ENCODE assay signal across 13 cellular contexts in genomic region chr16:2178321-2179106, GRCh38. TPM values are rescaled to one million over a fixed set of nuclear protein-coding genes. Genes with fewer than 3 reads are reported as not detected.
DNase-seq lines count a peak whose midpoint lies in the region; ATAC-seq and TF ChIP-seq lines count a peak whose summit lies in the region.
"Had no signal": no experiment of that assay in that cellular context is flagged by ENCODE, and none has a peak within 500 bp of the region (broad histone marks: within the 10 kb centered on the region; RNA-seq: fewer than 3 reads in every experiment).

No MANE protein-coding gene starts in this region.

- ATAC-seq in WTC11 (peak; percentile 81), GM21723 (IDR thresholded peaks at IDR 0.05; ENCODE audit: unreplicated experiment) (no peak)

- H3K9me3 ChIP-seq in neuronal stem cell (replicated peaks in 1 of 2; ENCODE audit: control insufficient read depth in 2 of 2, insufficient read depth in 1 of 2, low read depth in 1 of 2, low read length in 2 of 2): no peaks in the 10 kb centered on the region
- H3K9me3 ChIP-seq: left ventricle myocardium inferior, thoracic aorta had no signal

- H2AFZ ChIP-seq in neuronal stem cell (ENCODE audit: low read length): no peak overlapping the region

- H3K27me3 Mint-ChIP-seq in WTC11 (ENCODE audit: low read depth) (no peaks in the 10 kb centered on the region), mesothelial cell of epicardium (ENCODE audit: low read depth) (no peaks in the 10 kb centered on the region)

- H3K27ac Mint-ChIP-seq in WTC11: no peak overlapping the region
- H3K27ac Mint-ChIP-seq in mesothelial cell of epicardium: no peak overlapping the region
- H3K27ac Mint-ChIP-seq: dendritic cell treated with granulocyte-macrophage colony-stimulating factor and Interleukin-4, amounts not matched to agents 40 ng/mL and 50 ng/mL, for 4 days had no signal

- no CpG with 5 or more reads among the region's 106 CpGs for WGBS in neuronal stem cell (ENCODE audit: extremely low coverage in 2 of 2, insufficient read length in 2 of 2, insufficient replicate concordance in 1 of 2), 2 donors

- TF ChIP-seq CTCF in GM13976 (IDR thresholded peaks at IDR 0.05; ENCODE audit: borderline replicate concordance, control extremely low read depth, extremely low read depth, insufficient read depth, missing control alignments) (no peak), WTC11 (IDR thresholded peaks at IDR 0.05) (no peak), mesothelial cell of epicardium (IDR thresholded peaks at IDR 0.05; ENCODE audit: unreplicated experiment) (no peak)

- H3K4me1 Mint-ChIP-seq in WTC11 (0 out of 2 replicates have a peak, but pooled peaks cover 3% of the 10 kb centered on the region), mesothelial cell of epicardium (no peaks in the 10 kb centered on the region)

- no peak overlapping the region for H3K4ac ChIP-seq in neuronal stem cell (ENCODE audit: low read length)

- peaks cover 2% of the 10 kb centered on the region for H3K79me1 ChIP-seq in neuronal stem cell (ENCODE audit: low read depth, low read length)

- H2BK12ac ChIP-seq in neuronal stem cell (ENCODE audit: low read length): no peak overlapping the region

- no peak overlapping the region for H4K91ac ChIP-seq in neuronal stem cell (ENCODE audit: low read depth, low read length, poor library complexity)

- in situ Hi-C loops in GM13976 (cut with MboI; ENCODE audit: low sequenced_read_pairs, unreplicated experiment): no loop called here

- H3K36me3 ChIP-seq in neuronal stem cell (replicated peaks in 1 of 2; ENCODE audit: control insufficient read depth in 2 of 2, insufficient read depth in 2 of 2, low read length in 2 of 2): peaks cover 27 to 61% of the 10 kb centered on the region in 2 donors

- peak overlapping the region; percentile 57 for H3K18ac ChIP-seq in neuronal stem cell (ENCODE audit: low read length)

- H3K14ac ChIP-seq in neuronal stem cell (ENCODE audit: low read length): no peak overlapping the region

- POLR2A ChIA-PET in WTC11 (lab: Charles Lee): no interaction called here

- H4K8ac ChIP-seq in neuronal stem cell (ENCODE audit: low read depth, low read length): no peak overlapping the region

- no peak overlapping the region for H3K23ac ChIP-seq in neuronal stem cell (ENCODE audit: low read depth, low read length, poor library complexity)

- no peaks in the 10 kb centered on the region for H3K27me3 ChIP-seq in neuronal stem cell (ENCODE audit: control insufficient read depth in 3 of 3, insufficient read depth in 3 of 3, low read depth in 1 of 3, low read length in 3 of 3)

- peaks cover 13% of the 10 kb centered on the region for H3K36me3 Mint-ChIP-seq in WTC11
- H3K36me3 Mint-ChIP-seq in mesothelial cell of epicardium: peaks cover 16% of the 10 kb centered on the region

- DNase-seq in GM13976 (ENCODE audit: low spot score) (peak; percentile 48), WTC11 (ENCODE audit: low spot score) (peak; percentile 80), neuronal stem cell (ENCODE audit: low spot score) (no peak), NK-92 (lab: John Stamatoyannopoulos, UW; ENCODE audit: unreplicated experiment) (no peak), NCI-H2107 (lab: John Stamatoyannopoulos, UW) (no peak), mesothelial cell of epicardium (ENCODE audit: low spot score in 2 of 2, unreplicated experiment in 2 of 2) (no peak)
- peak; percentile 12 for DNase-seq in effector CD8-positive, alpha-beta T cell (lab: John Stamatoyannopoulos, UW)
- DNase-seq: GDM1, left ventricle myocardium inferior had no signal

- H2BK5ac ChIP-seq in neuronal stem cell (ENCODE audit: low read length): no peak overlapping the region

- peak overlapping the region; percentile 83 for H2AK5ac ChIP-seq in neuronal stem cell (ENCODE audit: low read depth, low read length)

- H3K4me3 Mint-ChIP-seq in WTC11 (no peak overlapping the region), mesothelial cell of epicardium (no peak overlapping the region)
- H3K4me3 Mint-ChIP-seq: dendritic cell treated with granulocyte-macrophage colony-stimulating factor and Interleukin-4, amounts not matched to agents 40 ng/mL and 50 ng/mL, for 4 days had no signal

- H3K4me2 ChIP-seq in neuronal stem cell (ENCODE audit: insufficient read depth, low read length, poor library complexity, severe bottlenecking): peak overlapping the region; percentile 18

- no peak overlapping the region for H3K9ac ChIP-seq in neuronal stem cell (ENCODE audit: low read depth, low read length, poor library complexity)

- H3K4me1 ChIP-seq in neuronal stem cell (ENCODE audit: control insufficient read depth in 2 of 2, insufficient read depth in 1 of 2, low read depth in 1 of 2, low read length in 2 of 2): peaks cover 0 to 3% of the 10 kb centered on the region in 2 donors
- H3K4me1 ChIP-seq: left ventricle myocardium inferior had no signal

- no peak overlapping the region for H3K4me3 ChIP-seq in neuronal stem cell (ENCODE audit: low read length in 2 of 2)
- H3K4me3 ChIP-seq: left ventricle myocardium inferior, thoracic aorta had no signal

- no peak overlapping the region for H2BK15ac ChIP-seq in neuronal stem cell (ENCODE audit: low read length)

- H2BK120ac ChIP-seq in neuronal stem cell (ENCODE audit: low read depth, low read length): no peak overlapping the region

- H3K27ac ChIP-seq in neuronal stem cell (replicated peaks; ENCODE audit: low read length): no peak overlapping the region
- H3K27ac ChIP-seq: left ventricle myocardium inferior, thoracic aorta had no signal

- CTCF ChIA-PET in WTC11 (lab: Charles Lee): interaction anchor here (0.8 kb wide), 1 partner anchor 16 kb away, joined by 3 read pairs; no protein-coding TSS in a partner anchor

- no peaks in the 10 kb centered on the region for H3K9me3 Mint-ChIP-seq in WTC11
- H3K9me3 Mint-ChIP-seq in mesothelial cell of epicardium: no peaks in the 10 kb centered on the region
- H3K9me3 Mint-ChIP-seq: dendritic cell treated with granulocyte-macrophage colony-stimulating factor and Interleukin-4, amounts not matched to agents 40 ng/mL and 50 ng/mL, for 4 days had no signal

TF ChIP-seq in WTC11, 78 proteins besides CTCF, POLR2A, EP300 and RAD21 (continues in another document):
- TF ChIP-seq CDX4 (CRISPR knock-in tag; IDR thresholded peaks at IDR 0.05; ENCODE audit: borderline replicate concordance) (no peak), SOX15 (CRISPR knock-in tag; IDR thresholded peaks at IDR 0.05) (no peak), MXD4 (CRISPR knock-in tag; IDR thresholded peaks at IDR 0.05; ENCODE audit: borderline replicate concordance) (no peak), JAZF1 (CRISPR knock-in tag; IDR thresholded peaks at IDR 0.05) (no peak), ETV6 (CRISPR knock-in tag; IDR thresholded peaks at IDR 0.05) (0 out of 2 replicates have a peak, but pooled peaks have one; percentile 40), RELA (CRISPR knock-in tag; IDR thresholded peaks at IDR 0.05; ENCODE audit: borderline replicate concordance) (no peak), SMAD3 (CRISPR knock-in tag; IDR thresholded peaks at IDR 0.05; ENCODE audit: borderline replicate concordance) (no peak; the same call in 1 of the 2 replicates), ZBTB43 (CRISPR knock-in tag; IDR thresholded peaks at IDR 0.05) (peak; percentile 80; the same call in 1 of the 2 replicates), MLX (CRISPR knock-in tag; IDR thresholded peaks at IDR 0.05) (no peak)

RNA-seq across cellular contexts. Expression of gene CASKIN1, which starts 17.9 kb away (rescaled TPM):
- total RNA-seq in WTC11 (2021) (9.4 to 15.7 TPM (median 11.3 TPM) in 3 replicates), mesothelial cell of epicardium (8.9 to 9.8 TPM (median 9.8 TPM) in 3 replicates)
- 4.7 TPM for polyA plus RNA-seq in neuronal stem cell (2013, experiment 1 of 2)
- polyA plus RNA-seq in neuronal stem cell (2013, experiment 2 of 2): 4.7 TPM
- total RNA-seq: thoracic aorta had no signal

RNA-seq across cellular contexts. Expression of gene TRAF7, which starts 22.9 kb away (rescaled TPM):
- 148 to 159 TPM (median 152 TPM) in 3 replicates for total RNA-seq in WTC11 (2021)
- polyA plus RNA-seq in neuronal stem cell (2013, experiment 1 of 2): 117 TPM
- polyA plus RNA-seq in neuronal stem cell (2013, experiment 2 of 2): 112 TPM
- total RNA-seq in mesothelial cell of epicardium: 63.1 to 68.5 TPM (median 66.1 TPM) in 3 replicates

RNA-seq across cellular contexts. Expression of gene MLST8, which starts 26.7 kb away (rescaled TPM):
- total RNA-seq in WTC11 (2021): 71.6 to 76.1 TPM (median 75.9 TPM) in 3 replicates
- 74.1 TPM for polyA plus RNA-seq in neuronal stem cell (2013, experiment 1 of 2)
- polyA plus RNA-seq in neuronal stem cell (2013, experiment 2 of 2): 70.9 TPM
- total RNA-seq in mesothelial cell of epicardium: 45.9 to 49.0 TPM (median 47.2 TPM) in 3 replicates

RNA-seq across cellular contexts. Expression of gene RAB26, which starts 30.1 kb away (rescaled TPM):
- total RNA-seq in WTC11 (2021): 6.2 to 7.3 TPM (median 6.9 TPM) in 3 replicates
- polyA plus RNA-seq in neuronal stem cell (2013, experiment 1 of 2): 4.2 TPM
- 3.9 TPM for polyA plus RNA-seq in neuronal stem cell (2013, experiment 2 of 2)
- total RNA-seq in mesothelial cell of epicardium: 1.1 to 1.5 TPM (median 1.3 TPM) in 3 replicates
- total RNA-seq: skeletal muscle tissue, thoracic aorta had no signal

RNA-seq across cellular contexts. Expression of gene BRICD5, which starts 32.1 kb away (rescaled TPM):
- total RNA-seq in WTC11 (2021) (12.5 to 15.2 TPM (median 13.6 TPM) in 3 replicates), mesothelial cell of epicardium (11.9 to 14.4 TPM (median 13.0 TPM) in 3 replicates)
- polyA plus RNA-seq in neuronal stem cell (2013, experiment 1 of 2): 9.0 TPM
- 9.1 TPM for polyA plus RNA-seq in neuronal stem cell (2013, experiment 2 of 2)

Comparison
In these comparisons a context has a peak if more than half of its experiments do, and no peak if none do; other contexts are left out.
1. DNase-seq: peak in GM13976 (single experiment), WTC11 (single experiment) and effector CD8-positive, alpha-beta T cell (single experiment); none in neuronal stem cell (single experiment), NK-92 (single experiment), NCI-H2107 (single experiment) and mesothelial cell of epicardium (0 of 2).